In the genomic region with DNA sequence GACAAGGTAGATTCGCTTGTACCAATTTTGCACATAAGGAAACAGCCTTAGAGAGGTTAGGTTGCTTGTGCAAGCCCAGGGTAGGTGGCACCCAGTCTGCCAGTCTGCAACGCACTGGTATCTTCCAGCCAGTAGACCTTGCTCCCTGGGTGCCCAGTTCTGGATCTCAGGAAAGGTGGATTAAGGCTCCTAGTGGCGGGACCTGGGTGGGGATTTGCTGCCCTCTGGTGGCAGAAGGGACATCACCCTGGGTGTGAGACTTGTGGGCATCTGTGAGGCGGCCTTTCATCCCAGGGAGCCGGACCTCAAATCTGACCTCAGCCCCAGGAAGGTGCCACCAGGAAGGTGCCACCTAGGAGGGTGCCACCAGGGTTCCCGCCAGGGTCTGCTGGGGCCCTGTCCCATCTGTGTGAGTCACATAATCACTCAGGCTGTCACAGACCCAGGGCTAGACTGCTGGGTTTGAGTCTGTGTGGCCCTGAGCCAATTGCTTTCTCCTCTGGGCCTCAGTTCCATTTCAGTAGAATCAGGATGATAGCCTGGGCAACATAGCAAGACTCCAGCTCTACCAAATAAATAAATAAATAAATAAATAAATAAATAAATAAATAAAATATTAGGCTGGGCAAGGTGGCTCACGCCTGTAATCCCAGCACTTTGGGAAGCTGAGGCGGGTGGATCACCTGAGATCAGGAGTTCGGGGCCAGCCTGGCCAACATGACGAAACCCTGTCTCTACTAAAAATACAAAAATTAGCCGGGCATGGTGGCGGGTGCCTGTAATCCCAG, we compare ENCODE assay signal across 1 cellular context.
A peak's percentile ranks its signal among the peaks of the same experiment; 100 is the strongest.
TF ChIP-seq lines count a peak whose summit lies in the region.

No MANE protein-coding gene starts in this region.

TF ChIP-seq in HepG2, 621 proteins besides CTCF, POLR2A, EP300 and RAD21 (continues in another document):
- no peak for TF ChIP-seq ZNF839 (CRISPR knock-in tag; IDR thresholded peaks at IDR 0.05; ENCODE audit: borderline replicate concordance)
- TF ChIP-seq, protein P1, sequence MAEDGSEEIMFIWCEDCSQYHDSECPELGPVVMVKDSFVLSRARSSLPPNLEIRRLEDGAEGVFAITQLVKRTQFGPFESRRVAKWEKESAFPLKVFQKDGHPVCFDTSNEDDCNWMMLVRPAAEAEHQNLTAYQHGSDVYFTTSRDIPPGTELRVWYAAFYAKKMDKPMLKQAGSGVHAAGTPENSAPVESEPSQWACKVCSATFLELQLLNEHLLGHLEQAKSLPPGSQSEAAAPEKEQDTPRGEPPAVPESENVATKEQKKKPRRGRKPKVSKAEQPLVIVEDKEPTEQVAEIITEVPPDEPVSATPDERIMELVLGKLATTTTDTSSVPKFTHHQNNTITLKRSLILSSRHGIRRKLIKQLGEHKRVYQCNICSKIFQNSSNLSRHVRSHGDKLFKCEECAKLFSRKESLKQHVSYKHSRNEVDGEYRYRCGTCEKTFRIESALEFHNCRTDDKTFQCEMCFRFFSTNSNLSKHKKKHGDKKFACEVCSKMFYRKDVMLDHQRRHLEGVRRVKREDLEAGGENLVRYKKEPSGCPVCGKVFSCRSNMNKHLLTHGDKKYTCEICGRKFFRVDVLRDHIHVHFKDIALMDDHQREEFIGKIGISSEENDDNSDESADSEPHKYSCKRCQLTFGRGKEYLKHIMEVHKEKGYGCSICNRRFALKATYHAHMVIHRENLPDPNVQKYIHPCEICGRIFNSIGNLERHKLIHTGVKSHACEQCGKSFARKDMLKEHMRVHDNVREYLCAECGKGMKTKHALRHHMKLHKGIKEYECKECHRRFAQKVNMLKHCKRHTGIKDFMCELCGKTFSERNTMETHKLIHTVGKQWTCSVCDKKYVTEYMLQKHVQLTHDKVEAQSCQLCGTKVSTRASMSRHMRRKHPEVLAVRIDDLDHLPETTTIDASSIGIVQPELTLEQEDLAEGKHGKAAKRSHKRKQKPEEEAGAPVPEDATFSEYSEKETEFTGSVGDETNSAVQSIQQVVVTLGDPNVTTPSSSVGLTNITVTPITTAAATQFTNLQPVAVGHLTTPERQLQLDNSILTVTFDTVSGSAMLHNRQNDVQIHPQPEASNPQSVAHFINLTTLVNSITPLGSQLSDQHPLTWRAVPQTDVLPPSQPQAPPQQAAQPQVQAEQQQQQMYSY (CRISPR knock-in tag; IDR thresholded peaks at IDR 0.05): no peak
- TF ChIP-seq NRL (CRISPR knock-in tag; IDR thresholded peaks at IDR 0.05; ENCODE audit: borderline replicate concordance): 0 out of 2 replicates have a peak, but pooled peaks have one; percentile 40
- TF ChIP-seq AGO2 (optimal IDR thresholded peaks at IDR 0.05; ENCODE audit: low read depth, low read length): peak; percentile 45
- no peak for TF ChIP-seq ARNT (IDR thresholded peaks at IDR 0.05)
- no peak for TF ChIP-seq GABPA (IDR thresholded peaks at IDR 0.05; ENCODE audit: low read depth, low read length)
- no peak for TF ChIP-seq GABPA (CRISPR knock-in tag; IDR thresholded peaks at IDR 0.05; ENCODE audit: low read depth)
- no peak for TF ChIP-seq RFX5 (IDR thresholded peaks at IDR 0.05; ENCODE audit: low read depth, low read length)
- TF ChIP-seq, protein P2, sequence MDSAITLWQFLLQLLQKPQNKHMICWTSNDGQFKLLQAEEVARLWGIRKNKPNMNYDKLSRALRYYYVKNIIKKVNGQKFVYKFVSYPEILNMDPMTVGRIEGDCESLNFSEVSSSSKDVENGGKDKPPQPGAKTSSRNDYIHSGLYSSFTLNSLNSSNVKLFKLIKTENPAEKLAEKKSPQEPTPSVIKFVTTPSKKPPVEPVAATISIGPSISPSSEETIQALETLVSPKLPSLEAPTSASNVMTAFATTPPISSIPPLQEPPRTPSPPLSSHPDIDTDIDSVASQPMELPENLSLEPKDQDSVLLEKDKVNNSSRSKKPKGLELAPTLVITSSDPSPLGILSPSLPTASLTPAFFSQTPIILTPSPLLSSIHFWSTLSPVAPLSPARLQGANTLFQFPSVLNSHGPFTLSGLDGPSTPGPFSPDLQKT (CRISPR knock-in tag; IDR thresholded peaks at IDR 0.05; ENCODE audit: borderline replicate concordance): no peak
- 0 out of 2 replicates have a peak, but pooled peaks have one; percentile 50 for TF ChIP-seq SAFB2 (CRISPR knock-in tag; IDR thresholded peaks at IDR 0.05; ENCODE audit: borderline replicate concordance, low read depth)
- TF ChIP-seq PAX8 (CRISPR knock-in tag; IDR thresholded peaks at IDR 0.05; ENCODE audit: borderline replicate concordance): no peak
- TF ChIP-seq, protein P3, sequence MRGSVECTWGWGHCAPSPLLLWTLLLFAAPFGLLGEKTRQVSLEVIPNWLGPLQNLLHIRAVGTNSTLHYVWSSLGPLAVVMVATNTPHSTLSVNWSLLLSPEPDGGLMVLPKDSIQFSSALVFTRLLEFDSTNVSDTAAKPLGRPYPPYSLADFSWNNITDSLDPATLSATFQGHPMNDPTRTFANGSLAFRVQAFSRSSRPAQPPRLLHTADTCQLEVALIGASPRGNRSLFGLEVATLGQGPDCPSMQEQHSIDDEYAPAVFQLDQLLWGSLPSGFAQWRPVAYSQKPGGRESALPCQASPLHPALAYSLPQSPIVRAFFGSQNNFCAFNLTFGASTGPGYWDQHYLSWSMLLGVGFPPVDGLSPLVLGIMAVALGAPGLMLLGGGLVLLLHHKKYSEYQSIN (CRISPR knock-in tag; IDR thresholded peaks at IDR 0.05; ENCODE audit: borderline replicate concordance): no peak
- 0 out of 2 replicates have a peak, but pooled peaks have one; percentile 31 for TF ChIP-seq ZNF670 (CRISPR knock-in tag; IDR thresholded peaks at IDR 0.05; ENCODE audit: borderline replicate concordance)
- no peak for TF ChIP-seq ZNF644 (CRISPR knock-in tag; IDR thresholded peaks at IDR 0.05; ENCODE audit: low read depth)
- no peak for TF ChIP-seq SMAD1 (CRISPR knock-in tag; IDR thresholded peaks at IDR 0.05; ENCODE audit: borderline replicate concordance, low read depth)
- no peak for TF ChIP-seq PATZ1 (CRISPR knock-in tag; IDR thresholded peaks at IDR 0.05)
- no peak for TF ChIP-seq SMARCC2 (IDR thresholded peaks at IDR 0.05)
- peak; percentile 81; the same call in 1 of the 2 replicates for TF ChIP-seq ZNF564 (CRISPR knock-in tag; IDR thresholded peaks at IDR 0.05)
- TF ChIP-seq ZNF343 (CRISPR knock-in tag; IDR thresholded peaks at IDR 0.05): no peak
- no peak for TF ChIP-seq KDM2A (CRISPR knock-in tag; IDR thresholded peaks at IDR 0.05; ENCODE audit: borderline replicate concordance, low read depth)
- TF ChIP-seq REL (CRISPR knock-in tag; conservative IDR thresholded peaks at IDR 0.05): no peak
- no peak for TF ChIP-seq GATAD1 (CRISPR knock-in tag; IDR thresholded peaks at IDR 0.05)
- 0 out of 2 replicates have a peak, but pooled peaks have one; percentile 43 for TF ChIP-seq ZNF691 (CRISPR knock-in tag; IDR thresholded peaks at IDR 0.05; ENCODE audit: borderline replicate concordance, low read depth)
- TF ChIP-seq MLXIP (CRISPR knock-in tag; IDR thresholded peaks at IDR 0.05; ENCODE audit: borderline replicate concordance): no peak
- no peak for TF ChIP-seq ATF2 (CRISPR knock-in tag; IDR thresholded peaks at IDR 0.05)
- TF ChIP-seq, protein P4, sequence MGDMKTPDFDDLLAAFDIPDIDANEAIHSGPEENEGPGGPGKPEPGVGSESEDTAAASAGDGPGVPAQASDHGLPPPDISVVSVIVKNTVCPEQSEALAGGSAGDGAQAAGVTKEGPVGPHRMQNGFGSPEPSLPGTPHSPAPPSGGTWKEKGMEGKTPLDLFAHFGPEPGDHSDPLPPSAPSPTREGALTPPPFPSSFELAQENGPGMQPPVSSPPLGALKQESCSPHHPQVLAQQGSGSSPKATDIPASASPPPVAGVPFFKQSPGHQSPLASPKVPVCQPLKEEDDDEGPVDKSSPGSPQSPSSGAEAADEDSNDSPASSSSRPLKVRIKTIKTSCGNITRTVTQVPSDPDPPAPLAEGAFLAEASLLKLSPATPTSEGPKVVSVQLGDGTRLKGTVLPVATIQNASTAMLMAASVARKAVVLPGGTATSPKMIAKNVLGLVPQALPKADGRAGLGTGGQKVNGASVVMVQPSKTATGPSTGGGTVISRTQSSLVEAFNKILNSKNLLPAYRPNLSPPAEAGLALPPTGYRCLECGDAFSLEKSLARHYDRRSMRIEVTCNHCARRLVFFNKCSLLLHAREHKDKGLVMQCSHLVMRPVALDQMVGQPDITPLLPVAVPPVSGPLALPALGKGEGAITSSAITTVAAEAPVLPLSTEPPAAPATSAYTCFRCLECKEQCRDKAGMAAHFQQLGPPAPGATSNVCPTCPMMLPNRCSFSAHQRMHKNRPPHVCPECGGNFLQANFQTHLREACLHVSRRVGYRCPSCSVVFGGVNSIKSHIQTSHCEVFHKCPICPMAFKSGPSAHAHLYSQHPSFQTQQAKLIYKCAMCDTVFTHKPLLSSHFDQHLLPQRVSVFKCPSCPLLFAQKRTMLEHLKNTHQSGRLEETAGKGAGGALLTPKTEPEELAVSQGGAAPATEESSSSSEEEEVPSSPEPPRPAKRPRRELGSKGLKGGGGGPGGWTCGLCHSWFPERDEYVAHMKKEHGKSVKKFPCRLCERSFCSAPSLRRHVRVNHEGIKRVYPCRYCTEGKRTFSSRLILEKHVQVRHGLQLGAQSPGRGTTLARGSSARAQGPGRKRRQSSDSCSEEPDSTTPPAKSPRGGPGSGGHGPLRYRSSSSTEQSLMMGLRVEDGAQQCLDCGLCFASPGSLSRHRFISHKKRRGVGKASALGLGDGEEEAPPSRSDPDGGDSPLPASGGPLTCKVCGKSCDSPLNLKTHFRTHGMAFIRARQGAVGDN (CRISPR knock-in tag; IDR thresholded peaks at IDR 0.05): peak; percentile 48
- TF ChIP-seq ZNF337 (CRISPR knock-in tag; IDR thresholded peaks at IDR 0.05; ENCODE audit: borderline replicate concordance, low read depth): no peak
- peak; percentile 72; the same call in 1 of the 2 replicates for TF ChIP-seq PITX1 (CRISPR knock-in tag; IDR thresholded peaks at IDR 0.05)
- no peak for TF ChIP-seq SAP130 (CRISPR knock-in tag; IDR thresholded peaks at IDR 0.05; ENCODE audit: low read depth)
- TF ChIP-seq ZNF737 (CRISPR knock-in tag; IDR thresholded peaks at IDR 0.05; ENCODE audit: borderline replicate concordance): no peak
- no peak for TF ChIP-seq KDM5B (CRISPR knock-in tag; IDR thresholded peaks at IDR 0.05; ENCODE audit: borderline replicate concordance)
- TF ChIP-seq ZMAT3 (CRISPR knock-in tag; conservative IDR thresholded peaks at IDR 0.05): no peak
- TF ChIP-seq RCOR2 (CRISPR knock-in tag; IDR thresholded peaks at IDR 0.05): no peak
- no peak for TF ChIP-seq ZNF274 (CRISPR knock-in tag; IDR thresholded peaks at IDR 0.05)
